ENCODE assay signal across 8 cellular contexts in the genomic region with DNA sequence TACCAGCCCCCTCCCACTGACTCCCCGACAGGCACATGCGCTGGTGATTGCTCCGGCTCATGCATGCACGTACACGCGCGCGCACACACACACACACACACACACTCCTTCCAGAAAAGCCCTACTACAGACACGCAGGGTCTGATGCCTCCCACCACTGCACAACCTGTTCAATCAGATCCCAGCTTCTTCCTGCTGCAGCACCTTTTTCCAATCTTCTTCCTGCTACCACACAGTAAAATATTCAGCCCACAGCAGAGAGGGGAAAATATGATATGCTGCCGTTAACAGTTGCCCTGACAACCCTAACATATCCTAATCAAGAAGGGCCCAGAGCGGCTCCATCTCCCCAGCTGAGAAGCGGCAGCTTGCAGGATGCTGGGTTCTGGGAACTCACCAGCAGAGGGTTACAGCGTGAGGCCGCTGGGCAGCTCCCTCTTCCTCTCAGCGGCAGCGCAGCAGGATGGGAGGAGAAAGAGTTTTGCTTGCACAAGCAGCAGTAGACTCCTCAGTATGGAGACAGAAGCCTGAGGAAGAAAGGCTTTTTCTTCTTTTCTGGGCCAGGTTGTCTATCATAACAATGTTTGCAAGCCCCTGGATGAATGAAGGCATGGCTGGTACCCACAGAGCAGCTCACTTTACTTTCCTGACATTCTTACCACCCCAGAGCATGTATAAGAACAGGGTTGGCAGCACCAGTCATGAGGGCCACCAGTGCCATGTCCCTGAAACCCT. TPM values are rescaled to one million over a fixed set of nuclear protein-coding genes. Genes with fewer than 3 reads are reported as not detected.
DNase-seq lines count a peak whose midpoint lies in the region; ATAC-seq and TF ChIP-seq lines count a peak whose summit lies in the region.

No MANE protein-coding gene starts in this region.

- TF ChIP-seq CTCF in A673 (conservative IDR thresholded peaks at IDR 0.05; ENCODE audit: low read depth, low read length) (no peak; the same call in 1 of the 2 replicates), GM13976 (IDR thresholded peaks at IDR 0.05; ENCODE audit: borderline replicate concordance, control extremely low read depth, extremely low read depth, insufficient read depth, missing control alignments) (no peak), body of pancreas (IDR thresholded peaks at IDR 0.05) (peak in 3 of 7 experiments; percentile 6 to 20 (median 10)), smooth muscle cell (IDR thresholded peaks at IDR 0.05; ENCODE audit: borderline replicate concordance, insufficient read depth, poor library complexity, severe bottlenecking) (peak; percentile 21)

- no peaks in the 10 kb centered on the region for H3K27me3 ChIP-seq in A673 (replicated peaks; ENCODE audit: insufficient read depth, low read depth, low read length, poor library complexity)
- no peaks in the 10 kb centered on the region for H3K27me3 ChIP-seq in body of pancreas
- H3K27me3 ChIP-seq in smooth muscle cell (ENCODE audit: low read depth) = no peaks in the 10 kb centered on the region

- WGBS in body of pancreas, 2 donors = 44 to 69% methylated on average over 14 of the region's 16 CpGs
- 34% methylated on average over 10 of the region's 16 CpGs for WGBS in smooth muscle cell (ENCODE audit: low lambda C conversion rate)

- H3K79me2 ChIP-seq in smooth muscle cell (ENCODE audit: low read depth) = no peaks in the 10 kb centered on the region

- POLR2A ChIA-PET in A673 (lab: Charles Lee; ENCODE audit: low non-redundant PET) = no interaction called here

- H3F3A ChIP-seq in smooth muscle cell (ENCODE audit: low read depth) = no peaks in the 10 kb centered on the region

- H3K4me1 ChIP-seq in A673 (ENCODE audit: insufficient read depth, low read length, poor library complexity, severe bottlenecking) (no peaks in the 10 kb centered on the region), body of pancreas (peaks cover 34% of the 10 kb centered on the region), smooth muscle cell (ENCODE audit: low read depth) (peaks cover 31% of the 10 kb centered on the region)

- no peak overlapping the region for H3K9ac ChIP-seq in smooth muscle cell (ENCODE audit: low read depth)

- ATAC-seq in body of pancreas (peak; percentile 56), GM18519 (IDR thresholded peaks at IDR 0.05; ENCODE audit: low FRiP score, unreplicated experiment) (no peak), HG02840 (IDR thresholded peaks at IDR 0.05; ENCODE audit: low FRiP score, unreplicated experiment) (no peak)

- no peak overlapping the region for H2AFZ ChIP-seq in smooth muscle cell (ENCODE audit: low read depth)

- CTCF ChIA-PET in A673 (lab: Charles Lee) = no interaction called here

- in situ Hi-C loops in GM13976 (cut with MboI; ENCODE audit: low sequenced_read_pairs, unreplicated experiment) = no loop called here

- H4K20me1 ChIP-seq in smooth muscle cell (ENCODE audit: low read depth) = no peaks in the 10 kb centered on the region

- BruUV-seq in A673 (replicated peaks; lab: Mats Ljungman, UMichigan) = no TSS peak

- no peaks in the 10 kb centered on the region for H3K36me3 ChIP-seq in A673 (ENCODE audit: insufficient read depth, low read length, poor library complexity, severe bottlenecking)
- no peaks in the 10 kb centered on the region for H3K36me3 ChIP-seq in body of pancreas (replicated peaks in 1 of 2; ENCODE audit: insufficient read depth in 1 of 2, low read depth in 2 of 2)
- H3K36me3 ChIP-seq in smooth muscle cell (ENCODE audit: low read depth) = no peaks in the 10 kb centered on the region

- DNase-seq in A673 (ENCODE audit: low spot score) (peak; percentile 35), GM13976 (ENCODE audit: low spot score) (peak; percentile 35), OCI-M1 (lab: John Stamatoyannopoulos, UW) (peak; percentile 48), body of pancreas (peak; percentile 17 to 47 (median 34)), inferior parietal cortex (ENCODE audit: extremely low spot score) (peak; percentile 84), smooth muscle cell (lab: John Stamatoyannopoulos, UW; ENCODE audit: unreplicated experiment) (peak; percentile 7)

- intact Hi-C loops in A673 (cut with micrococcal nuclease; ENCODE audit: unreplicated experiment) = no loop called here
- intact Hi-C loops in body of pancreas (cut with DNase I) = no loop called here

- no peak overlapping the region for H3K4me2 ChIP-seq in smooth muscle cell

- H3K4me3 ChIP-seq in A673 (ENCODE audit: low read depth, low read length, poor library complexity, severe bottlenecking) = no peak overlapping the region
- no peak overlapping the region for H3K4me3 ChIP-seq in body of pancreas
- H3K4me3 ChIP-seq in smooth muscle cell = no peak overlapping the region

- no peak for TF ChIP-seq POLR2A in body of pancreas (IDR thresholded peaks at IDR 0.05)

- H3K9me3 ChIP-seq in A673 (ENCODE audit: low read depth, low read length, poor library complexity, severe bottlenecking) = no peaks in the 10 kb centered on the region
- H3K9me3 ChIP-seq in body of pancreas = no peaks in the 10 kb centered on the region
- H3K9me3 ChIP-seq in smooth muscle cell (replicated peaks; ENCODE audit: low read depth) = no peaks in the 10 kb centered on the region

- no peak overlapping the region for H3K27ac ChIP-seq in A673 (ENCODE audit: low read depth, low read length, poor library complexity, severe bottlenecking)
- peak overlapping the region in 1 of 4 donors; percentile 6 for H3K27ac ChIP-seq in body of pancreas
- H3K27ac ChIP-seq in smooth muscle cell (ENCODE audit: low read depth) = no peak overlapping the region

RNA-seq across cellular contexts. Expression of a gene that starts 23.9 kb away (rescaled TPM):
- total RNA-seq in A673 (2021) (0.09 TPM in 1 of 2 replicates, not detected in the other), body of pancreas (10 to 100 TPM; 19.7 to 28.7 TPM), smooth muscle cell (6.4 and 8.2 TPM in 2 replicates)
- 1.6 and 8.9 TPM in 2 replicates for polyA plus RNA-seq in smooth muscle cell

Comparison
In these comparisons a context has a peak if more than half of its experiments do, and no peak if none do; other contexts are left out.
1. DNase-seq: peak in every context shown above with its lines; median percentile 84 in inferior parietal cortex; 48 in OCI-M1; 35 in A673; 35 in GM13976; 34 in body of pancreas; 7 in smooth muscle cell.